Comparison of ENCODE assay signal across 8 cellular contexts in genomic region chr1:12031039-12031980, GRCh38. TPM values are rescaled to one million over a fixed set of nuclear protein-coding genes. Genes with fewer than 3 reads are reported as not detected.
DNase-seq lines count a peak whose midpoint lies in the region; ATAC-seq lines count a peak whose summit lies in the region.

No MANE protein-coding gene starts in this region.

- H3K4me3 ChIP-seq in Karpas-422 (ENCODE audit: low read length) = no peak overlapping the region

- in situ Hi-C loops in Caki2 (cut with HindIII; ENCODE audit: low pct_unique_long_range_greater_than_20kb, low sequenced_read_pairs) = no loop called here

- H4K20me1 ChIP-seq in Karpas-422 (ENCODE audit: insufficient read depth, low read depth, low read length) = peaks cover 10% of the 10 kb centered on the region

- no peaks in the 10 kb centered on the region for H3K4me1 Mint-ChIP-seq in activated naive CD4-positive, alpha-beta T cell treated with anti-CD3 and anti-CD28 coated beads for 36 hours (ENCODE audit: low read depth)
- H3K4me1 Mint-ChIP-seq in stimulated activated effector memory CD8-positive, alpha-beta T cell treated with anti-CD3 and anti-CD28 coated beads, Interleukin-12 subunit alpha, Interleukin-12 subunit beta, amount 100 ng/mL, for 72 hours = peaks cover 18% of the 10 kb centered on the region

- intact Hi-C loops in activated naive CD4-positive, alpha-beta T cell treated with anti-CD3 and anti-CD28 coated beads for 36 hours (cut with micrococcal nuclease) = no loop called here

- CTCF ChIA-PET in activated naive CD4-positive, alpha-beta T cell treated with anti-CD3 and anti-CD28 coated beads for 36 hours (lab: Charles Lee) = interaction anchor here (0.6 to 1.2 kb wide), 3 partner anchors 9 to 585 kb away, joined by 3 to 6 read pairs (median 4); no protein-coding TSS in a partner anchor

- H3K4me3 Mint-ChIP-seq in activated naive CD4-positive, alpha-beta T cell treated with anti-CD3 and anti-CD28 coated beads for 36 hours = no peak overlapping the region
- H3K4me3 Mint-ChIP-seq in stimulated activated effector memory CD8-positive, alpha-beta T cell treated with anti-CD3 and anti-CD28 coated beads, Interleukin-12 subunit alpha, Interleukin-12 subunit beta, amount 100 ng/mL, for 72 hours = no peak overlapping the region

- no peak overlapping the region for H3K27ac ChIP-seq in Karpas-422 (ENCODE audit: low read length)

- no peak overlapping the region for H3K4me2 ChIP-seq in Karpas-422 (ENCODE audit: low read depth, low read length, poor library complexity, severe bottlenecking)

- no peaks in the 10 kb centered on the region for H3K36me3 ChIP-seq in Karpas-422 (ENCODE audit: insufficient read depth, low read length)

- H3K36me3 Mint-ChIP-seq in activated naive CD4-positive, alpha-beta T cell treated with anti-CD3 and anti-CD28 coated beads for 36 hours (ENCODE audit: low read depth) = peaks cover 15% of the 10 kb centered on the region
- peaks cover 48% of the 10 kb centered on the region for H3K36me3 Mint-ChIP-seq in stimulated activated effector memory CD8-positive, alpha-beta T cell treated with anti-CD3 and anti-CD28 coated beads, Interleukin-12 subunit alpha, Interleukin-12 subunit beta, amount 100 ng/mL, for 72 hours

- H3K9me3 ChIP-seq in Karpas-422 (ENCODE audit: low read length) = no peaks in the 10 kb centered on the region

- ATAC-seq in stimulated activated effector memory CD8-positive, alpha-beta T cell treated with anti-CD3 and anti-CD28 coated beads, Interleukin-12 subunit alpha, Interleukin-12 subunit beta, amount 100 ng/mL, for 72 hours = peak; percentile 69
- no peak for ATAC-seq in HG03432 (IDR thresholded peaks at IDR 0.05; ENCODE audit: unreplicated experiment)

- DNase-seq in Caki2 (ENCODE audit: low read depth) = peak; percentile 21
- DNase-seq in Karpas-422 = peak; percentile 77
- DNase-seq in activated naive CD4-positive, alpha-beta T cell treated with anti-CD3 and anti-CD28 coated beads for 36 hours = peak; percentile 62
- DNase-seq in iPS-NIHi7 (ENCODE audit: extremely low spot score) = peak; percentile 71
- peak in 1 of 2 donors; percentile 67 for DNase-seq in stimulated activated effector memory CD8-positive, alpha-beta T cell treated with anti-CD3 and anti-CD28 coated beads, Interleukin-12 subunit alpha, Interleukin-12 subunit beta, amount 100 ng/mL, for 72 hours (ENCODE audit: low spot score in 2 of 2)
- no peak for DNase-seq in OCI-M2 (lab: John Stamatoyannopoulos, UW; ENCODE audit: unreplicated experiment)
- DNase-seq in ecto neural progenitor cell (ENCODE audit: low spot score) = no peak

- H3K27ac Mint-ChIP-seq in activated naive CD4-positive, alpha-beta T cell treated with anti-CD3 and anti-CD28 coated beads for 36 hours = no peak overlapping the region
- H3K27ac Mint-ChIP-seq in stimulated activated effector memory CD8-positive, alpha-beta T cell treated with anti-CD3 and anti-CD28 coated beads, Interleukin-12 subunit alpha, Interleukin-12 subunit beta, amount 100 ng/mL, for 72 hours = peak overlapping the region; percentile 32

- no peak overlapping the region for H2AFZ ChIP-seq in Karpas-422 (ENCODE audit: low read length)

- H3K9me2 ChIP-seq in Karpas-422 (replicated peaks; ENCODE audit: insufficient read depth, low read length) = no peaks in the 10 kb centered on the region

- H3K27me3 ChIP-seq in Karpas-422 (ENCODE audit: low read length) = no peaks in the 10 kb centered on the region

- H3K79me2 ChIP-seq in Karpas-422 (ENCODE audit: low read length) = no peaks in the 10 kb centered on the region

- H3K27me3 Mint-ChIP-seq in activated naive CD4-positive, alpha-beta T cell treated with anti-CD3 and anti-CD28 coated beads for 36 hours (ENCODE audit: low read depth) = no peaks in the 10 kb centered on the region

- peaks cover 10% of the 10 kb centered on the region for H3K4me1 ChIP-seq in Karpas-422 (ENCODE audit: low read length)

- H3K9me3 Mint-ChIP-seq in activated naive CD4-positive, alpha-beta T cell treated with anti-CD3 and anti-CD28 coated beads for 36 hours = no peaks in the 10 kb centered on the region
- H3K9me3 Mint-ChIP-seq in stimulated activated effector memory CD8-positive, alpha-beta T cell treated with anti-CD3 and anti-CD28 coated beads, Interleukin-12 subunit alpha, Interleukin-12 subunit beta, amount 100 ng/mL, for 72 hours = no peaks in the 10 kb centered on the region

- no peak overlapping the region for H3K9ac ChIP-seq in Karpas-422 (ENCODE audit: low read length)

RNA-seq across cellular contexts. Expression of gene MIIP, which starts 12.0 kb away (rescaled TPM):
- total RNA-seq in Caki2 (2014; rRNA removed; shearing (Covaris generic); ENCODE audit: low replicate concordance) = 23.1 and 35.8 TPM in 2 replicates
- 33.8 and 66.1 TPM in 2 replicates for total RNA-seq in Karpas-422 (2014; rRNA removed; shearing (Covaris generic); ENCODE audit: low replicate concordance)
- total RNA-seq in activated naive CD4-positive, alpha-beta T cell treated with anti-CD3 and anti-CD28 coated beads for 36 hours = 10 to 100 TPM; 32.8 to 36.4 TPM

RNA-seq across cellular contexts. Expression of gene TNFRSF8, which starts 31.8 kb away (rescaled TPM):
- 0.30 TPM in 1 of 2 replicates, not detected in the other for total RNA-seq in Caki2 (2014; rRNA removed; shearing (Covaris generic); ENCODE audit: low replicate concordance)
- total RNA-seq in Karpas-422 (2014; rRNA removed; shearing (Covaris generic); ENCODE audit: low replicate concordance) = not detected in 2 replicates
- total RNA-seq in activated naive CD4-positive, alpha-beta T cell treated with anti-CD3 and anti-CD28 coated beads for 36 hours = 10 to 100 TPM; 18.6 to 18.8 TPM

RNA-seq across cellular contexts. Expression of gene MFN2, which starts 51.1 kb away (rescaled TPM):
- total RNA-seq in Caki2 (2014; rRNA removed; shearing (Covaris generic); ENCODE audit: low replicate concordance) = 21.9 and 26.4 TPM in 2 replicates
- 26.9 and 34.1 TPM in 2 replicates for total RNA-seq in Karpas-422 (2014; rRNA removed; shearing (Covaris generic); ENCODE audit: low replicate concordance)
- 10 to 100 TPM; 47.4 to 52.3 TPM for total RNA-seq in activated naive CD4-positive, alpha-beta T cell treated with anti-CD3 and anti-CD28 coated beads for 36 hours

Comparison
In these comparisons a context has a peak if more than half of its experiments do, and no peak if none do; other contexts are left out.
1. DNase-seq: peak in Caki2 (single experiment), Karpas-422 (single experiment), activated naive CD4-positive, alpha-beta T cell treated with anti-CD3 and anti-CD28 coated beads for 36 hours (single experiment) and iPS-NIHi7 (single experiment); none in OCI-M2 (single experiment) and ecto neural progenitor cell (single experiment).
2. RNA of gene TNFRSF8, which starts 31.8 kb away (total RNA-seq): 18.6 to 18.8 TPM in activated naive CD4-positive, alpha-beta T cell treated with anti-CD3 and anti-CD28 coated beads for 36 hours; 0.30 TPM in Caki2 and not detected in Karpas-422; every median in the first group is over 10 times any median in the second.